In genomic region chr5:138610468-138611294, GRCh38 we compare ENCODE assay signal across 8 cellular contexts. TPM values are rescaled to one million over a fixed set of nuclear protein-coding genes. Genes with fewer than 3 reads are reported as not detected.
DNase-seq lines count a peak whose midpoint lies in the region; FAIRE-seq and TF ChIP-seq lines count a peak whose summit lies in the region.

No MANE protein-coding gene starts in this region.

- H2AFZ ChIP-seq in neuron (ENCODE audit: low read depth, low read length), result peak overlapping the region; percentile 92

- H3K4me1 ChIP-seq in SJCRH30, result peaks cover under 1% of the 10 kb centered on the region
- H3K4me1 ChIP-seq in neuron (ENCODE audit: insufficient read depth, low read length), result peaks cover 37% of the 10 kb centered on the region
- H3K4me1 ChIP-seq in ascending aorta, result peaks cover 3 to 6% of the 10 kb centered on the region in 2 donors
- peaks cover 8 to 38% (median 24%) of the 10 kb centered on the region in 6 donors for H3K4me1 ChIP-seq in spleen

- H3K9me3 ChIP-seq in SJCRH30 (replicated peaks), result no peaks in the 10 kb centered on the region
- H3K9me3 ChIP-seq in neuron (ENCODE audit: low read length), result no peaks in the 10 kb centered on the region
- no peaks in the 10 kb centered on the region for H3K9me3 ChIP-seq in ascending aorta
- H3K9me3 ChIP-seq in spleen, result no peaks in the 10 kb centered on the region

- intact Hi-C loops in ascending aorta (cut with DNase I) (no loop called here), spleen (cut with DNase I; ENCODE audit: low total_unique reads) (no loop called here)

- 21 to 41% (median 25%) methylated on average over 12 to 18 of the region's 18 CpGs for WGBS in spleen, 5 donors

- H3K4me3 ChIP-seq in SJCRH30, result peak overlapping the region; percentile 51
- no peak overlapping the region for H3K4me3 ChIP-seq in fibroblast of pulmonary artery (replicated peaks; ENCODE audit: low read depth, low read length)
- peak overlapping the region; percentile 52 for H3K4me3 ChIP-seq in neuron (ENCODE audit: low read length)
- H3K4me3 ChIP-seq in ascending aorta, result peak overlapping the region in 1 of 2 donors; percentile 62
- peak overlapping the region in 2 of 8 donors; percentile 19 to 49 for H3K4me3 ChIP-seq in spleen

- no peaks in the 10 kb centered on the region for H3K36me3 ChIP-seq in SJCRH30
- H3K36me3 ChIP-seq in neuron (ENCODE audit: insufficient read depth, low read length), result no peaks in the 10 kb centered on the region
- H3K36me3 ChIP-seq in ascending aorta, result no peaks in the 10 kb centered on the region
- no peaks in the 10 kb centered on the region for H3K36me3 ChIP-seq in spleen

- DNase-seq in C1 segment of cervical spinal cord (lab: John Stamatoyannopoulos, UW), result peak in 12 of 14 donors; percentile 22 to 82 (median 52)
- no peak for DNase-seq in SJCRH30
- no peak for DNase-seq in fibroblast of pulmonary artery (ENCODE audit: low read depth)
- no peak for DNase-seq in GM03348 (ENCODE audit: low spot score)
- DNase-seq in ascending aorta (ENCODE audit: low spot score in 2 of 2), result no peak
- no peak for DNase-seq in spleen
- no peak for DNase-seq in HTR-8/SVneo (ENCODE audit: insufficient read length, low spot score)

- TF ChIP-seq CTCF in fibroblast of pulmonary artery (IDR thresholded peaks at IDR 0.05; ENCODE audit: low read length, missing control alignments), result peak; percentile 32
- TF ChIP-seq CTCF in ascending aorta (IDR thresholded peaks at IDR 0.05), result peak in 1 of 3 experiments; percentile 24
- TF ChIP-seq CTCF in spleen (IDR thresholded peaks at IDR 0.05 in 8 of 11, conservative IDR thresholded peaks at IDR 0.05 in 3 of 11), result peak in 1 of 11 experiments; percentile 21

- H3K27me3 ChIP-seq in SJCRH30, result no peaks in the 10 kb centered on the region
- H3K27me3 ChIP-seq in neuron (ENCODE audit: insufficient read depth, low read length), result no peaks in the 10 kb centered on the region
- no peaks in the 10 kb centered on the region for H3K27me3 ChIP-seq in ascending aorta
- peaks cover 0 to 21% (median 0%) of the 10 kb centered on the region in 7 donors for H3K27me3 ChIP-seq in spleen (replicated peaks in 1 of 7)

- FAIRE-seq in HTR-8/SVneo (lab: Jason Lieb, UNC), result no peak

- H3K27ac ChIP-seq in SJCRH30 (no peak overlapping the region), ascending aorta (no peak overlapping the region), spleen (peak overlapping the region in 3 of 8 donors; percentile 6 to 43 (median 43))

- no peak for TF ChIP-seq POLR2A in spleen (IDR thresholded peaks at IDR 0.05)

RNA-seq across cellular contexts. Expression of gene HSPA9, which starts 35.5 kb away (rescaled TPM):
- 368 and 385 TPM in 2 replicates for total RNA-seq in SJCRH30 (2014; rRNA removed; shearing (Covaris generic))
- total RNA-seq in ascending aorta, result 75.5 TPM
- 100 to 1,000 TPM; 108 to 187 (median 158) TPM for total RNA-seq in spleen
- polyA plus RNA-seq in spleen, result 10 to 100 TPM; 50.4 to 77.7 (median 62.2) TPM

Comparison
In these comparisons a context has a peak if more than half of its experiments do, and no peak if none do; other contexts are left out.
1. DNase-seq: peak in C1 segment of cervical spinal cord (12 of 14); none in SJCRH30 (0 of 2), fibroblast of pulmonary artery (single experiment), GM03348 (single experiment), ascending aorta (0 of 2), spleen (single experiment) and HTR-8/SVneo (single experiment).